In the genomic region with DNA sequence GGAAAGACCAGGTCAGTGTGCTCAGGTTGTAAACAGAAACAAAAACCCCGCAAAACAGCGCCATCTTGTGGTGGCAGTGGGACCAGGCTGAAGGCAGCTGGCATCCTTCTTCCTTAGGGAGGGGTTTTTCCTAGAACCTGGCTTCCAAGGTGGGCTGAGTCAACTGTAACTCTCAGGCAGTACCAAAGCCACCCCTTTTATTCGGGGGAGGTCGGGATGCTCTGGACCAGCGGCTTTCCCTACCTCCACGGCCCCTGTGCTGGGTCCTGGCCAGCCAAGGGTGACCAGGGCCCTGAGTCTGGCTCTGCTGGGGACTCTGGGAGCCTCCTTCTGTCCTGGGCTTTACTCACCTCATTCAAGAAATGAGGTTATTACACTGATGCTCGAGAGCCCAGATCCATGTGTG, we compare ENCODE assay signal across 8 cellular contexts.
DNase-seq lines count a peak whose midpoint lies in the region; ATAC-seq and TF ChIP-seq lines count a peak whose summit lies in the region.

No MANE protein-coding gene starts in this region.

- peaks cover 18 to 42% (median 27%) of the 10 kb centered on the region in 3 donors for H3K27me3 Mint-ChIP-seq in CD14-positive monocyte (ENCODE audit: low read depth in 3 of 3)
- peaks cover 41% of the 10 kb centered on the region for H3K27me3 Mint-ChIP-seq in nephron progenitor cell (ENCODE audit: low read depth, poor library complexity)

- no peak overlapping the region for H2AFZ ChIP-seq in OCI-LY1 (ENCODE audit: low read length)

- H3K27me3 ChIP-seq in OCI-LY1 (ENCODE audit: insufficient read depth, low read length) (no peaks in the 10 kb centered on the region), esophagus muscularis mucosa (peaks cover 0 to 76% (median 0%) of the 10 kb centered on the region in 4 donors)

- WGBS in esophagus muscularis mucosa, result 0% methylated on average over 2 of the region's 7 CpGs

- H3K27ac ChIP-seq in OCI-LY1 (ENCODE audit: low read depth, low read length, poor library complexity, severe bottlenecking) (no peak overlapping the region), esophagus muscularis mucosa (replicated peaks in 1 of 4) (no peak overlapping the region)

- intact Hi-C loops in CD14-positive monocyte (cut with micrococcal nuclease), result loop anchor here in 1 of 2 donors (1.0 to 5.0 kb wide), 2 partner anchors 202 to 246 kb away; a partner anchor contains a TSS
- intact Hi-C loops in esophagus muscularis mucosa (cut with DNase I), result loop anchor here (5.0 kb wide), 1 partner anchor 201 kb away; no protein-coding TSS in a partner anchor

- peak; percentile 86 for TF ChIP-seq CTCF in CD14-positive monocyte (IDR thresholded peaks at IDR 0.05)
- TF ChIP-seq CTCF in HFF-Myc (IDR thresholded peaks at IDR 0.05; ENCODE audit: low read depth, low read length, missing control alignments), result peak; percentile 99
- peak; percentile 80 for TF ChIP-seq CTCF in OCI-LY1 (IDR thresholded peaks at IDR 0.05; ENCODE audit: low read length)
- peak; percentile 59 to 90 (median 78) for TF ChIP-seq CTCF in esophagus muscularis mucosa (IDR thresholded peaks at IDR 0.05)
- peak; percentile 95 for TF ChIP-seq CTCF in nephron progenitor cell (IDR thresholded peaks at IDR 0.05)

- no peaks in the 10 kb centered on the region for H3K36me3 ChIP-seq in OCI-LY1 (ENCODE audit: insufficient read depth, low read length)
- H3K36me3 ChIP-seq in esophagus muscularis mucosa, result no peaks in the 10 kb centered on the region

- no peak overlapping the region for H3K9ac ChIP-seq in OCI-LY1 (ENCODE audit: low read length)

- H3F3A ChIP-seq in OCI-LY1 (ENCODE audit: insufficient read depth, low read length), result no peaks in the 10 kb centered on the region

- no peak for ATAC-seq in HG03442 (IDR thresholded peaks at IDR 0.05; ENCODE audit: unreplicated experiment)

- no peaks in the 10 kb centered on the region for H3K9me2 ChIP-seq in OCI-LY1 (ENCODE audit: low read depth, low read length)

- H3K27ac Mint-ChIP-seq in CD14-positive monocyte (no peak overlapping the region), nephron progenitor cell (no peak overlapping the region)

- H3K4me1 Mint-ChIP-seq in CD14-positive monocyte (no peaks in the 10 kb centered on the region), nephron progenitor cell (peaks cover 41% of the 10 kb centered on the region)

- H3K4me3 Mint-ChIP-seq in CD14-positive monocyte (no peak overlapping the region), nephron progenitor cell (no peak overlapping the region)

- no peak for TF ChIP-seq POLR2A in esophagus muscularis mucosa (IDR thresholded peaks at IDR 0.05; ENCODE audit: low read depth)

- H3K79me2 ChIP-seq in OCI-LY1 (ENCODE audit: insufficient read depth, low read length), result no peaks in the 10 kb centered on the region

- H3K9me3 Mint-ChIP-seq in CD14-positive monocyte (peaks cover 0 to 3% (median 0%) of the 10 kb centered on the region in 7 donors), nephron progenitor cell (no peaks in the 10 kb centered on the region)

- H4K20me1 ChIP-seq in OCI-LY1 (ENCODE audit: insufficient read depth, low read length), result no peaks in the 10 kb centered on the region

- H3K4me3 ChIP-seq in HFF-Myc (replicated peaks; ENCODE audit: low read depth, low read length), result no peak overlapping the region
- no peak overlapping the region for H3K4me3 ChIP-seq in OCI-LY1 (ENCODE audit: low read depth, low read length, poor library complexity, severe bottlenecking)
- H3K4me3 ChIP-seq in esophagus muscularis mucosa, result no peak overlapping the region

- H3K4me1 ChIP-seq in OCI-LY1 (ENCODE audit: insufficient read depth, low read length, severe bottlenecking), result no peaks in the 10 kb centered on the region
- H3K4me1 ChIP-seq in esophagus muscularis mucosa, result peaks cover 0 to 20% (median 15%) of the 10 kb centered on the region in 4 donors

- peak; percentile 59 for DNase-seq in CD14-positive monocyte (ENCODE audit: low spot score)
- DNase-seq in HFF-Myc (ENCODE audit: extremely low read depth, low read depth), result peak; percentile 30
- DNase-seq in activated T-cell treated with anti-CD3 and anti-CD28 coated beads for 1 hour (ENCODE audit: low read depth), result peak; percentile 66
- DNase-seq in esophagus muscularis mucosa (ENCODE audit: extremely low spot score), result no peak
- peak; percentile 89 for DNase-seq in nephron progenitor cell
- DNase-seq in stromal cell of bone marrow (ENCODE audit: low read depth), result peak; percentile 11

- H3K36me3 Mint-ChIP-seq in CD14-positive monocyte (no peaks in the 10 kb centered on the region), nephron progenitor cell (ENCODE audit: low read depth) (no peaks in the 10 kb centered on the region)

- H3K9me3 ChIP-seq in OCI-LY1 (ENCODE audit: low read length), result no peaks in the 10 kb centered on the region
- no peaks in the 10 kb centered on the region for H3K9me3 ChIP-seq in esophagus muscularis mucosa

- no peak for TF ChIP-seq EP300 in esophagus muscularis mucosa (IDR thresholded peaks at IDR 0.05)

- no peak overlapping the region for H3K4me2 ChIP-seq in OCI-LY1 (ENCODE audit: low read length)
